1 cellular context compared by ENCODE assay signal in genomic region chr1:214899908-214900470, GRCh38.
TF ChIP-seq lines count a peak whose summit lies in the region.

No MANE protein-coding gene starts in this region.

TF ChIP-seq in GM23338, 12 proteins besides CTCF, POLR2A, EP300 and RAD21 (continued from another document):
- TF ChIP-seq ZNF462 (CRISPR knock-in tag; IDR thresholded peaks at IDR 0.05), result no peak
- TF ChIP-seq JUNB (IDR thresholded peaks at IDR 0.05; ENCODE audit: unreplicated experiment), result no peak
- no peak for TF ChIP-seq NANOG (IDR thresholded peaks at IDR 0.05; ENCODE audit: borderline replicate concordance)
- TF ChIP-seq EZH2 (IDR thresholded peaks at IDR 0.05; ENCODE audit: low read depth, unreplicated experiment), result no peak
- no peak for TF ChIP-seq REST (IDR thresholded peaks at IDR 0.05; ENCODE audit: unreplicated experiment)
